ENCODE assay signal across 1 cellular context in the genomic region with DNA sequence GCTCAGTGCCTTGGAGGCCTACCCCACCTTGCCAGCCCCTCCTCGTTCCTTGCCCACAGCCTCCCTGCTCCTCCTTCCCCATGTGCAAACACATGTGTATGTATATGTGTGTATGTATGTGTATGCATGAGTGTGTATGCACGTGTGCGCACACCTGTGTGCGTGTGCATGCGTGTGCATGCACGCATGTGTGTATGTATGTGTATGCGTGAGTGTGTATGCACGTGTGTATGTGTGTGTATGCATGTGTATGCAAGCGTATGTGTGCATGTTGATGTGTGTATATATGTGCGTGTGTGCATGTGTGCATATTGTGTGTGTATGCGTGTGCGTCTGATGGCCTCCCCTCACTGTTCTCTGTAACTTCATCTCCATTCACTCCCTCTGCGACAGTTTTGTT.
TF ChIP-seq lines count a peak whose summit lies in the region.

No MANE protein-coding gene starts in this region.

TF ChIP-seq in HEK293T, 16 proteins besides CTCF, POLR2A, EP300 and RAD21:
- TF ChIP-seq BHLHE40 (IDR thresholded peaks at IDR 0.05; ENCODE audit: borderline replicate concordance) = no peak
- TF ChIP-seq FOXM1 (IDR thresholded peaks at IDR 0.05; ENCODE audit: borderline replicate concordance) = no peak
- TF ChIP-seq ELF4 (IDR thresholded peaks at IDR 0.05) = no peak
- TF ChIP-seq ARNT (IDR thresholded peaks at IDR 0.05) = no peak
- no peak for TF ChIP-seq NFRKB (IDR thresholded peaks at IDR 0.05)
- no peak for TF ChIP-seq SUZ12 (IDR thresholded peaks at IDR 0.05)
- TF ChIP-seq CTBP1 (IDR thresholded peaks at IDR 0.05; ENCODE audit: borderline replicate concordance) = no peak
- TF ChIP-seq HDGF (IDR thresholded peaks at IDR 0.05; ENCODE audit: borderline replicate concordance) = no peak
- TF ChIP-seq ZNF384 (IDR thresholded peaks at IDR 0.05) = no peak
